In the genomic region with DNA sequence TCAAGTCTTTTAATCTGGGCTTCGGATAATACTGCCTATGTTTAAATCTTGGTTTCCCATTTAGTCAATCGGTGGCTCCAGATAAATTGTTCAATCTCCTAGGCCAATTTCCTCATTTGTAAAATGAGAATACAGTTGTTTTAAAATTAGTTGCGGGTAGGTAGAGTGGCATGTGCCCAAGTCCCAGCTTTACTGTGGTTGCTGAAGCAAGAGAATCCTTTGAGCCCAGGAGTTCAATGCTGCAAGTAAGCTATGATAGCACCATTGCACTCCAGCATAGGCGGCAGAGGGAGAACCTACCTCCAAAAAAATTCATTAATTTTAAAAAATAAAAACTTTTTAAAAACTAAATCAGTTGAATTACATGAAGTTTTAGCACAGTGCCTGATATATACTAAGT, we compare ENCODE assay signal across 11 cellular contexts. TPM values are rescaled to one million over a fixed set of nuclear protein-coding genes. Genes with fewer than 3 reads are reported as not detected.
DNase-seq lines count a peak whose midpoint lies in the region; ATAC-seq and TF ChIP-seq lines count a peak whose summit lies in the region.
"Had no signal": no experiment of that assay in that cellular context is flagged by ENCODE, and none has a peak within 500 bp of the region (broad histone marks: within the 10 kb centered on the region; RNA-seq: fewer than 3 reads in every experiment).

No MANE protein-coding gene starts in this region.

- POLR2A ChIA-PET in activated CD4-positive, alpha-beta T cell treated with anti-CD3 and anti-CD28 coated beads, Interleukin-2, amount 10 ng/mL, durations not matched to agents 7 days and 5 days (lab: Charles Lee), result interaction anchor here (0.6 kb wide), 1 partner anchor 94 kb away, joined by 4 read pairs; no protein-coding TSS in a partner anchor
- POLR2A ChIA-PET in activated naive CD8-positive, alpha-beta T cell treated with anti-CD3 and anti-CD28 coated beads, Interleukin-2, amount 10 ng/mL, durations not matched to agents 7 days and 5 days (lab: Charles Lee), result interaction anchor here (0.7 to 0.9 kb wide), 2 partner anchors 9 to 49 kb away, joined by 3 to 4 read pairs; no protein-coding TSS in a partner anchor

- H3K4me2 ChIP-seq in hepatocyte, result no peak overlapping the region

- peaks cover 2% of the 10 kb centered on the region for H3K4me1 ChIP-seq in hepatocyte (ENCODE audit: insufficient read depth)

- H3K9me3 Mint-ChIP-seq in activated CD4-positive, alpha-beta T cell treated with anti-CD3 and anti-CD28 coated beads, Interleukin-2, amount 10 ng/mL, durations not matched to agents 7 days and 5 days, result no peaks in the 10 kb centered on the region
- H3K9me3 Mint-ChIP-seq in activated naive CD8-positive, alpha-beta T cell treated with anti-CD3 and anti-CD28 coated beads, Interleukin-2, amount 10 ng/mL, durations not matched to agents 7 days and 5 days, result no peaks in the 10 kb centered on the region
- H3K9me3 Mint-ChIP-seq in osteocyte (ENCODE audit: unreplicated experiment), result no peaks in the 10 kb centered on the region

- H3K79me2 ChIP-seq in hepatocyte, result peaks cover 99% of the 10 kb centered on the region

- no peak overlapping the region for H2AFZ ChIP-seq in hepatocyte

- no peaks in the 10 kb centered on the region for H3K27me3 ChIP-seq in hepatocyte
- H3K27me3 ChIP-seq: ovary had no signal

- WGBS in hepatocyte (ENCODE audit: low lambda C conversion rate, missing lambda C conversion rate), result 79% methylated on average over 4 of the region's 4 CpGs

- no peak for TF ChIP-seq CTCF in osteocyte (IDR thresholded peaks at IDR 0.05)
- TF ChIP-seq CTCF in hepatocyte (IDR thresholded peaks at IDR 0.05; ENCODE audit: poor library complexity), result no peak

- ATAC-seq in activated naive CD8-positive, alpha-beta T cell treated with anti-CD3 and anti-CD28 coated beads, Interleukin-2, amount 10 ng/mL, durations not matched to agents 7 days and 5 days (ENCODE audit: low read depth), result no peak
- no peak for ATAC-seq in HG03175 (IDR thresholded peaks at IDR 0.05; ENCODE audit: unreplicated experiment)

- peaks cover 74% of the 10 kb centered on the region for H4K20me1 ChIP-seq in hepatocyte (ENCODE audit: insufficient read depth, poor library complexity, severe bottlenecking)

- CTCF ChIA-PET in activated CD4-positive, alpha-beta T cell treated with anti-CD3 and anti-CD28 coated beads, Interleukin-2, amount 10 ng/mL, durations not matched to agents 7 days and 5 days (lab: Charles Lee), result interaction anchor here (0.6 to 0.9 kb wide), 4 partner anchors 17 to 460 kb away, joined by 3 read pairs; no protein-coding TSS in a partner anchor

- H3K36me3 ChIP-seq in hepatocyte (replicated peaks; ENCODE audit: insufficient read depth, low read depth), result no peaks in the 10 kb centered on the region
- H3K36me3 ChIP-seq: ovary had no signal

- H3K4me3 Mint-ChIP-seq in activated CD4-positive, alpha-beta T cell treated with anti-CD3 and anti-CD28 coated beads, Interleukin-2, amount 10 ng/mL, durations not matched to agents 7 days and 5 days, result peak overlapping the region; percentile 34
- H3K4me3 Mint-ChIP-seq in activated naive CD8-positive, alpha-beta T cell treated with anti-CD3 and anti-CD28 coated beads, Interleukin-2, amount 10 ng/mL, durations not matched to agents 7 days and 5 days, result peak overlapping the region; percentile 56
- no peak overlapping the region for H3K4me3 Mint-ChIP-seq in osteocyte (ENCODE audit: unreplicated experiment)

- H3K27ac Mint-ChIP-seq in activated CD4-positive, alpha-beta T cell treated with anti-CD3 and anti-CD28 coated beads, Interleukin-2, amount 10 ng/mL, durations not matched to agents 7 days and 5 days, result no peak overlapping the region
- peak overlapping the region; percentile 69 for H3K27ac Mint-ChIP-seq in activated naive CD8-positive, alpha-beta T cell treated with anti-CD3 and anti-CD28 coated beads, Interleukin-2, amount 10 ng/mL, durations not matched to agents 7 days and 5 days
- H3K27ac Mint-ChIP-seq in osteocyte (ENCODE audit: unreplicated experiment), result peak overlapping the region; percentile 93

- H3K27me3 Mint-ChIP-seq in activated CD4-positive, alpha-beta T cell treated with anti-CD3 and anti-CD28 coated beads, Interleukin-2, amount 10 ng/mL, durations not matched to agents 7 days and 5 days, result no peaks in the 10 kb centered on the region
- H3K27me3 Mint-ChIP-seq in activated naive CD8-positive, alpha-beta T cell treated with anti-CD3 and anti-CD28 coated beads, Interleukin-2, amount 10 ng/mL, durations not matched to agents 7 days and 5 days, result no peaks in the 10 kb centered on the region
- no peaks in the 10 kb centered on the region for H3K27me3 Mint-ChIP-seq in osteocyte (ENCODE audit: unreplicated experiment)

- H3K4me1 Mint-ChIP-seq in activated CD4-positive, alpha-beta T cell treated with anti-CD3 and anti-CD28 coated beads, Interleukin-2, amount 10 ng/mL, durations not matched to agents 7 days and 5 days, result peaks cover 57% of the 10 kb centered on the region
- H3K4me1 Mint-ChIP-seq in activated naive CD8-positive, alpha-beta T cell treated with anti-CD3 and anti-CD28 coated beads, Interleukin-2, amount 10 ng/mL, durations not matched to agents 7 days and 5 days, result peaks cover 46% of the 10 kb centered on the region
- H3K4me1 Mint-ChIP-seq in osteocyte (ENCODE audit: unreplicated experiment), result peaks cover 62% of the 10 kb centered on the region

- H3K9me2 ChIP-seq in hepatocyte (replicated peaks; ENCODE audit: insufficient read depth), result no peaks in the 10 kb centered on the region

- H3K27ac ChIP-seq in hepatocyte, result no peak overlapping the region
- H3K27ac ChIP-seq: ovary had no signal

- DNase-seq in activated CD4-positive, alpha-beta T cell treated with anti-CD3 and anti-CD28 coated beads, Interleukin-2, amount 10 ng/mL, durations not matched to agents 7 days and 5 days, result no peak
- no peak for DNase-seq in activated CD4-positive, alpha-beta T cell treated with anti-CD3 and anti-CD28 coated beads, Interleukin-2, amount 50 U/mL, for 4 hours
- DNase-seq in MV-4-11 (lab: John Stamatoyannopoulos, UW), result peak; percentile 74
- no peak for DNase-seq in activated naive CD8-positive, alpha-beta T cell treated with anti-CD3 and anti-CD28 coated beads, Interleukin-2, amount 10 ng/mL, durations not matched to agents 7 days and 5 days
- DNase-seq in osteocyte (ENCODE audit: extremely low spot score, unreplicated experiment), result no peak
- no peak for DNase-seq in hepatocyte (ENCODE audit: low spot score)
- no peak for DNase-seq in NCI-H82 (lab: John Stamatoyannopoulos, UW)
- DNase-seq: NCI-H1048 had no signal

- H3K9me3 ChIP-seq in hepatocyte (ENCODE audit: low read depth), result no peaks in the 10 kb centered on the region
- H3K9me3 ChIP-seq: HAP-1, ovary had no signal

- peaks cover 30% of the 10 kb centered on the region for H3K36me3 Mint-ChIP-seq in activated CD4-positive, alpha-beta T cell treated with anti-CD3 and anti-CD28 coated beads, Interleukin-2, amount 10 ng/mL, durations not matched to agents 7 days and 5 days (ENCODE audit: low read depth)
- H3K36me3 Mint-ChIP-seq in activated naive CD8-positive, alpha-beta T cell treated with anti-CD3 and anti-CD28 coated beads, Interleukin-2, amount 10 ng/mL, durations not matched to agents 7 days and 5 days, result peaks cover 21% of the 10 kb centered on the region
- H3K36me3 Mint-ChIP-seq in osteocyte (ENCODE audit: unreplicated experiment), result peaks cover 19% of the 10 kb centered on the region

- H3K4me3 ChIP-seq in hepatocyte, result no peak overlapping the region
- H3K4me3 ChIP-seq: HAP-1, ovary had no signal

RNA-seq across cellular contexts. Expression of a gene that starts 7.3 kb away (rescaled TPM):
- total RNA-seq in activated CD4-positive, alpha-beta T cell treated with anti-CD3 and anti-CD28 coated beads, Interleukin-2, amount 10 ng/mL, durations not matched to agents 7 days and 5 days, result 10 to 100 TPM; 37.1 to 41.5 TPM
- 10 to 100 TPM; 50.0 to 55.0 TPM for total RNA-seq in activated naive CD8-positive, alpha-beta T cell treated with anti-CD3 and anti-CD28 coated beads, Interleukin-2, amount 10 ng/mL, durations not matched to agents 7 days and 5 days
- total RNA-seq in osteocyte, result 51.0 and 51.8 TPM in 2 replicates
- total RNA-seq in hepatocyte, result 34.8 and 35.3 TPM in 2 replicates
- 25.2 and 27.7 TPM in 2 replicates for polyA plus RNA-seq in hepatocyte
